8 cellular contexts compared by ENCODE assay signal in genomic region chr6:16420715-16421461, GRCh38.
DNase-seq lines count a peak whose midpoint lies in the region; ATAC-seq and TF ChIP-seq lines count a peak whose summit lies in the region.

No MANE protein-coding gene starts in this region.

- peak overlapping the region; percentile 29; the same call in 1 of the 2 replicates for H3K27ac ChIP-seq in VCaP

- DNase-seq in AG09319 (ENCODE audit: extremely low read depth, low read depth), result peak; percentile 71
- peak; percentile 24 for DNase-seq in GM19238 (ENCODE audit: insufficient read length, low spot score)
- DNase-seq in fibroblast of the aortic adventitia (ENCODE audit: low read depth), result peak; percentile 60
- peak; percentile 35 for DNase-seq in stimulated activated naive CD8-positive, alpha-beta T cell treated with anti-CD3 and anti-CD28 coated beads, Interleukin-15, Interleukin-2, amounts not matched to agents 100 U/mL and 50 U/mL, for 24 hours
- DNase-seq in NCI-H345 (lab: John Stamatoyannopoulos, UW), result no peak
- DNase-seq in SHP77 treated with DMSO at 0.1 percent for 48 hours (lab: John Stamatoyannopoulos, UW), result no peak

- ATAC-seq in HG03139 (IDR thresholded peaks at IDR 0.05; ENCODE audit: unreplicated experiment), result peak; percentile 60
- peak; percentile 81 for ATAC-seq in stimulated activated naive CD8-positive, alpha-beta T cell treated with anti-CD3 and anti-CD28 coated beads, Interleukin-15, Interleukin-2, amounts not matched to agents 100 U/mL and 50 U/mL, for 24 hours

- H3K4me3 ChIP-seq in fibroblast of the aortic adventitia (ENCODE audit: low read depth, low read length), result no peak overlapping the region

- TF ChIP-seq CTCF in AG09319 (IDR thresholded peaks at IDR 0.05; ENCODE audit: low read depth, low read length) (no peak), VCaP (conservative IDR thresholded peaks at IDR 0.05) (no peak), fibroblast of the aortic adventitia (IDR thresholded peaks at IDR 0.05; ENCODE audit: insufficient read depth, low read length) (no peak)

Comparison
In these comparisons a context has a peak if more than half of its experiments do, and no peak if none do; other contexts are left out.
1. DNase-seq: peak in AG09319 (single experiment), GM19238 (single experiment), fibroblast of the aortic adventitia (single experiment) and stimulated activated naive CD8-positive, alpha-beta T cell treated with anti-CD3 and anti-CD28 coated beads, Interleukin-15, Interleukin-2, amounts not matched to agents 100 U/mL and 50 U/mL, for 24 hours (single experiment); none in NCI-H345 (single experiment) and SHP77 treated with DMSO at 0.1 percent for 48 hours (single experiment).